32 cellular contexts compared by ENCODE assay signal in the genomic region with DNA sequence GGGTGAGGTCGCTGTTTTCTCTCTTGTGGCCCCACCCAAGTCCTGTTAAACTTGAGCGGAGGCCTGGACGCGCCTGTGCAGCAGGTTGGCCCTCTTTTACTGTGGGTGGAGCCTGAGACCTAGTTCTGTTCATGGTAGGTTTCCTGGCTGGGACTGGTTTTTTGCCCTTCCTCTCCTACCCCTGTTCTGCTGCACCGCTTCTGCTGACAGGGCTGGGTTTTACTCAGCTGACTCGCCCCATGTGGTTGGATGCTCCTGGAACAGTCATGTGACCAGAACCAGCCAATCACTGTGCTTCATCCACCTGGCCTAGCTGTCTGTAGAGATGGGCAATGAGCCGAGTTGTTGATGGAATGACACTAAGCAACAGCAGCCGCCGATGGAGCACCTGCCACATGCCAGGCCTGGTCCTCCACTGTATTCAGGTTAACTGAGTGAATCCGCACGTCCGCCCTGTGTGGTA.
DNase-seq lines count a peak whose midpoint lies in the region; FAIRE-seq and TF ChIP-seq lines count a peak whose summit lies in the region.
"Had no signal": no experiment of that assay in that cellular context is flagged by ENCODE, and none has a peak within 500 bp of the region (broad histone marks: within the 10 kb centered on the region; RNA-seq: fewer than 3 reads in every experiment).

No MANE protein-coding gene starts in this region.

- H2BK15ac ChIP-seq in H9 (ENCODE audit: low read depth, low read length), result no peak overlapping the region

- H3K79me1 ChIP-seq in H9 (ENCODE audit: insufficient read depth, low read depth, low read length, poor library complexity, severe bottlenecking), result no peaks in the 10 kb centered on the region

- no peak overlapping the region for H4K91ac ChIP-seq in H9 (ENCODE audit: insufficient read length, low read depth, low read length)

- H3K23ac ChIP-seq in H9 (ENCODE audit: insufficient read length, low read depth, low read length), result no peak overlapping the region

- intact Hi-C loops in posterior vena cava (cut with DNase I), result no loop called here

- H3K27me3 Mint-ChIP-seq in H9 (ENCODE audit: low read depth), result peaks cover 34% of the 10 kb centered on the region
- H3K27me3 Mint-ChIP-seq: activated B cell treated with CpG ODN at 0.5 μM for 24 hours; activated CD8-positive, alpha-beta memory T cell treated with anti-CD3 and anti-CD28 coated beads, Interleukin-2, amount 10 ng/mL, durations not matched to agents 7 days and 5 days; activated naive CD8-positive, alpha-beta T cell treated with anti-CD3 and anti-CD28 coated beads, Interleukin-2, amount 10 ng/mL, durations not matched to agents 7 days and 5 days had no signal

- H3K18ac ChIP-seq in H9 (ENCODE audit: insufficient read length, low read depth, low read length), result no peak overlapping the region

- no peak overlapping the region for H3T11ph ChIP-seq in H9 (ENCODE audit: low read length)

- no peak overlapping the region for H3K14ac ChIP-seq in H9 (ENCODE audit: insufficient read depth, low read length)

- no peak for TF ChIP-seq POLR2A in GM12892 (IDR thresholded peaks at IDR 0.05; ENCODE audit: low read depth, low read length)

- no peak overlapping the region for H4K5ac ChIP-seq in H9 (ENCODE audit: insufficient read length, low read depth, low read length)

- H3K4me3 Mint-ChIP-seq in H9, result no peak overlapping the region
- H3K4me3 Mint-ChIP-seq: activated B cell treated with CpG ODN at 0.5 μM for 24 hours; activated CD8-positive, alpha-beta memory T cell treated with anti-CD3 and anti-CD28 coated beads, Interleukin-2, amount 10 ng/mL, durations not matched to agents 7 days and 5 days; activated naive CD8-positive, alpha-beta T cell treated with anti-CD3 and anti-CD28 coated beads, Interleukin-2, amount 10 ng/mL, durations not matched to agents 7 days and 5 days; activated T-cell treated with anti-CD3 and anti-CD28 coated beads, Interleukin-2, amount 50 U/mL, for 4 hours; mesothelial cell of epicardium; T-cell had no signal

- no peaks in the 10 kb centered on the region for H3K23me2 ChIP-seq in H9 (ENCODE audit: insufficient read length, low read depth, low read length, poor library complexity, severe bottlenecking)

- H3K4me1 Mint-ChIP-seq in H9, result peaks cover 11% of the 10 kb centered on the region in 2 experiments
- H3K4me1 Mint-ChIP-seq: activated B cell treated with CpG ODN at 0.5 μM for 24 hours; activated CD8-positive, alpha-beta memory T cell treated with anti-CD3 and anti-CD28 coated beads, Interleukin-2, amount 10 ng/mL, durations not matched to agents 7 days and 5 days; activated naive CD8-positive, alpha-beta T cell treated with anti-CD3 and anti-CD28 coated beads, Interleukin-2, amount 10 ng/mL, durations not matched to agents 7 days and 5 days; mesothelial cell of epicardium; T-cell had no signal

- H3K4ac ChIP-seq in H9 (ENCODE audit: low read depth, low read length), result no peak overlapping the region

- H3K27me3 ChIP-seq in H9 (ENCODE audit: insufficient read depth, low read length), result no peaks in the 10 kb centered on the region; the same call in 1 of the 2 replicates
- H3K27me3 ChIP-seq in bronchial epithelial cell (ENCODE audit: control insufficient read depth, insufficient read depth, low read length), result no peaks in the 10 kb centered on the region
- H3K27me3 ChIP-seq: BLaER1 treated with 17β-estradiol and CSF1 and Interleukin-3, amounts not matched to agents 10 nM and 100 nM; tibial nerve had no signal

- H2BK5ac ChIP-seq in H9 (ENCODE audit: insufficient read length, low read length), result no peak overlapping the region

- no peak overlapping the region for H4K8ac ChIP-seq in H9 (replicated peaks; ENCODE audit: insufficient read length, low read depth, low read length)

- FAIRE-seq in bronchial epithelial cell (lab: Jason Lieb, UNC), result no peak
- FAIRE-seq in GM12892 (lab: Jason Lieb, UNC), result no peak
- FAIRE-seq: colon, frontal cortex had no signal

- no peak overlapping the region for H2AK5ac ChIP-seq in H9 (ENCODE audit: insufficient read length, low read length)

- no peak overlapping the region for H3K4me3 ChIP-seq in bronchial epithelial cell (ENCODE audit: low read depth, low read length)
- H3K4me3 ChIP-seq: BLaER1 treated with 17β-estradiol and CSF1 and Interleukin-3, amounts not matched to agents 10 nM and 100 nM; esophagus squamous epithelium; heart right ventricle; sigmoid colon; SJCRH30; tibial nerve had no signal

- no CpG with 5 or more reads among the region's 12 CpGs for WGBS in H9 (ENCODE audit: extremely low coverage, insufficient read length, low lambda C conversion rate)

- H2BK120ac ChIP-seq in H9 (ENCODE audit: low read depth, low read length, poor library complexity, severe bottlenecking), result no peak overlapping the region

- no peak overlapping the region for H3K4me2 ChIP-seq in H9 (ENCODE audit: insufficient read depth, insufficient read length, low read length)
- H3K4me2 ChIP-seq: BLaER1 treated with 17β-estradiol and CSF1 and Interleukin-3, amounts not matched to agents 10 nM and 100 nM had no signal

- H4K20me1 ChIP-seq in H9 (ENCODE audit: control insufficient read depth, insufficient read depth, insufficient read length), result peaks cover 3% of the 10 kb centered on the region
- H4K20me1 ChIP-seq: BLaER1 treated with 17β-estradiol and CSF1 and Interleukin-3, amounts not matched to agents 10 nM and 100 nM had no signal

- H3K56ac ChIP-seq in H9 (ENCODE audit: insufficient read length, low read depth, low read length), result no peak overlapping the region

- peaks cover 0 to 11% (median 6%) of the 10 kb centered on the region in 3 experiments; a peak in 5 of 7 replicates for H3K36me3 Mint-ChIP-seq in H9 (ENCODE audit: insufficient read depth in 1 of 3, low read depth in 3 of 3)
- H3K36me3 Mint-ChIP-seq: activated CD8-positive, alpha-beta memory T cell treated with anti-CD3 and anti-CD28 coated beads, Interleukin-2, amount 10 ng/mL, durations not matched to agents 7 days and 5 days; activated naive CD8-positive, alpha-beta T cell treated with anti-CD3 and anti-CD28 coated beads, Interleukin-2, amount 10 ng/mL, durations not matched to agents 7 days and 5 days; mesothelial cell of epicardium; T-cell had no signal

- no peaks in the 10 kb centered on the region for H3K36me3 ChIP-seq in bronchial epithelial cell (ENCODE audit: control insufficient read depth, insufficient read depth, low read length)
- H3K36me3 ChIP-seq: BLaER1 treated with 17β-estradiol and CSF1 and Interleukin-3, amounts not matched to agents 10 nM and 100 nM; esophagus squamous epithelium; heart right ventricle; sigmoid colon; SJCRH30; tibial nerve had no signal

- H3K9me3 ChIP-seq in H9 (ENCODE audit: control insufficient read depth, low read depth, low read length), result no peaks in the 10 kb centered on the region
- H3K9me3 ChIP-seq: SJCRH30 had no signal

- no peak for TF ChIP-seq CTCF in H9 (conservative IDR thresholded peaks at IDR 0.05)
- TF ChIP-seq CTCF in bronchial epithelial cell (IDR thresholded peaks at IDR 0.05; ENCODE audit: insufficient read depth, low read length, severe bottlenecking), result no peak

- H2AFZ ChIP-seq in H9 (ENCODE audit: low read length), result no peak overlapping the region

- no peak overlapping the region for H3K27ac ChIP-seq in H9 (ENCODE audit: insufficient read length, low read depth, low read length)
- H3K27ac ChIP-seq: BLaER1 treated with 17β-estradiol and CSF1 and Interleukin-3, amounts not matched to agents 10 nM and 100 nM; heart right ventricle; sigmoid colon; SJCRH30; tibial nerve had no signal

- H3K79me2 ChIP-seq in H9 (ENCODE audit: insufficient read depth, low read length), result no peaks in the 10 kb centered on the region

- H3K27ac Mint-ChIP-seq in H9, result no peak overlapping the region
- H3K27ac Mint-ChIP-seq: activated B cell treated with CpG ODN at 0.5 μM for 24 hours; activated CD8-positive, alpha-beta memory T cell treated with anti-CD3 and anti-CD28 coated beads, Interleukin-2, amount 10 ng/mL, durations not matched to agents 7 days and 5 days; activated naive CD8-positive, alpha-beta T cell treated with anti-CD3 and anti-CD28 coated beads, Interleukin-2, amount 10 ng/mL, durations not matched to agents 7 days and 5 days; mesothelial cell of epicardium; progenitor cell of endocrine pancreas; T-cell had no signal

- H2BK20ac ChIP-seq in H9 (ENCODE audit: low read depth, low read length, poor library complexity, severe bottlenecking), result no peak overlapping the region

- H3K9me3 Mint-ChIP-seq in H9, result peaks cover 8 to 9% of the 10 kb centered on the region in 2 experiments

- DNase-seq in H9 (peak; percentile 31), NCI-H748 (lab: John Stamatoyannopoulos, UW; ENCODE audit: unreplicated experiment) (peak; percentile 39), bronchial epithelial cell (ENCODE audit: low read depth) (peak; percentile 32), posterior vena cava (ENCODE audit: low spot score) (peak; percentile 36), GM12892 (ENCODE audit: insufficient read length) (no peak), retina (no peak), NCI-H510A (lab: John Stamatoyannopoulos, UW) (no peak)
- DNase-seq: activated B cell treated with CpG ODN at 0.5 μM for 24 hours; activated CD8-positive, alpha-beta memory T cell treated with anti-CD3 and anti-CD28 coated beads, Interleukin-2, amount 10 ng/mL, durations not matched to agents 7 days and 5 days; activated gamma-delta T cell; activated naive CD8-positive, alpha-beta T cell treated with anti-CD3 and anti-CD28 coated beads, Interleukin-2, amount 10 ng/mL, durations not matched to agents 7 days and 5 days; activated T-cell treated with anti-CD3 and anti-CD28 coated beads, Interleukin-2, amount 50 U/mL, for 4 hours; aorta; DMS79; effector memory CD4-positive, alpha-beta T cell; esophagus squamous epithelium; GF-D8; heart right ventricle; MM.1S; NCI-H1930; NCI-H2227 treated with DMSO at 0.1 percent for 48 hours; NCI-H526 treated with DMSO at 0.1 percent for 48 hours; sigmoid colon; stimulated activated CD4-positive, alpha-beta T cell treated with anti-CD3 and anti-CD28 coated beads, Interleukin-4, amount 100 ng/mL, for 4 hours; T-cell had no signal

- no peak overlapping the region for H3K9ac ChIP-seq in H9 (ENCODE audit: extremely low read depth, insufficient read length, low read length)
- H3K9ac ChIP-seq: BLaER1 treated with 17β-estradiol and CSF1 and Interleukin-3, amounts not matched to agents 10 nM and 100 nM had no signal

- H2BK12ac ChIP-seq in H9 (ENCODE audit: insufficient read length, low read depth, low read length), result no peak overlapping the region

- no peaks in the 10 kb centered on the region for H3K4me1 ChIP-seq in H9 (ENCODE audit: insufficient read depth, low read length)
- H3K4me1 ChIP-seq: heart right ventricle, sigmoid colon, SJCRH30, tibial nerve had no signal

Comparison
In these comparisons a context has a peak if more than half of its experiments do, and no peak if none do; other contexts are left out.
1. DNase-seq: peak in H9 (single experiment), NCI-H748 (single experiment), bronchial epithelial cell (single experiment) and posterior vena cava (single experiment); none in GM12892 (single experiment), retina (single experiment) and NCI-H510A (single experiment).